2 cellular contexts compared by ENCODE assay signal in the genomic region with DNA sequence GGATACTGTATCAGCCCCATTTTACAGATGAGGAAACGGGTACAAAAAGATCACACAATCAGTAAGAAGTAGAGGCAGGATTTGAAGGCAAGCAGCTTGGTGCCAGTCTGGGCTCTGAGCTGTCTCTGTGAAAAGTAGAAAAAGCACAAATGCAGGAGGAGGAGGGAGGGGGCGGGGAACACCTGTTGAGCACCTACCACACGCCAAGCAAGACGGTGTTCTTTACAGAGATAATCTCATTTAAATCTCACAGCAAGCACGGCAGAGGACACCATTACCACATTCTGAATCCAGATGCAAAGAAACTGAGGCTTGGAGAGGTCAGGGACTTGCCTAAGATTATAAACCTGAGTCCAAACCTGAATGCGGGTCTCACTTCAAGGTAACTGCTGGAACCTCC.
TF ChIP-seq lines count a peak whose summit lies in the region.

No MANE protein-coding gene starts in this region.

TF ChIP-seq in IMR-90, 13 proteins besides CTCF, POLR2A, EP300 and RAD21:
- no peak for TF ChIP-seq CHD1 (IDR thresholded peaks at IDR 0.05; ENCODE audit: low read depth, low read length)
- TF ChIP-seq BHLHE40 (IDR thresholded peaks at IDR 0.05; ENCODE audit: low read depth, low read length) = no peak
- no peak for TF ChIP-seq SMC3 (IDR thresholded peaks at IDR 0.05; ENCODE audit: low read depth, low read length)
- TF ChIP-seq RCOR1 (IDR thresholded peaks at IDR 0.05; ENCODE audit: insufficient replicate concordance, low read length) = no peak
- no peak for TF ChIP-seq FOS (IDR thresholded peaks at IDR 0.05; ENCODE audit: low read depth, low read length)

TF ChIP-seq in H1, 55 proteins besides CTCF, POLR2A, EP300 and RAD21:
- no peak for TF ChIP-seq TCF12 (IDR thresholded peaks at IDR 0.05; ENCODE audit: low read depth, low read length)
- TF ChIP-seq HDAC2 (IDR thresholded peaks at IDR 0.05; ENCODE audit: borderline replicate concordance in 1 of 2, low read depth in 2 of 2, low read length in 2 of 2) = no peak
- TF ChIP-seq, protein P1, sequence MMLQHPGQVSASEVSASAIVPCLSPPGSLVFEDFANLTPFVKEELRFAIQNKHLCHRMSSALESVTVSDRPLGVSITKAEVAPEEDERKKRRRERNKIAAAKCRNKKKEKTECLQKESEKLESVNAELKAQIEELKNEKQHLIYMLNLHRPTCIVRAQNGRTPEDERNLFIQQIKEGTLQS (IDR thresholded peaks at IDR 0.05; ENCODE audit: insufficient read depth, low read depth, low read length) = no peak
- TF ChIP-seq, protein P2, sequence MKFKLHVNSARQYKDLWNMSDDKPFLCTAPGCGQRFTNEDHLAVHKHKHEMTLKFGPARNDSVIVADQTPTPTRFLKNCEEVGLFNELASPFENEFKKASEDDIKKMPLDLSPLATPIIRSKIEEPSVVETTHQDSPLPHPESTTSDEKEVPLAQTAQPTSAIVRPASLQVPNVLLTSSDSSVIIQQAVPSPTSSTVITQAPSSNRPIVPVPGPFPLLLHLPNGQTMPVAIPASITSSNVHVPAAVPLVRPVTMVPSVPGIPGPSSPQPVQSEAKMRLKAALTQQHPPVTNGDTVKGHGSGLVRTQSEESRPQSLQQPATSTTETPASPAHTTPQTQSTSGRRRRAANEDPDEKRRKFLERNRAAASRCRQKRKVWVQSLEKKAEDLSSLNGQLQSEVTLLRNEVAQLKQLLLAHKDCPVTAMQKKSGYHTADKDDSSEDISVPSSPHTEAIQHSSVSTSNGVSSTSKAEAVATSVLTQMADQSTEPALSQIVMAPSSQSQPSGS (IDR thresholded peaks at IDR 0.05; ENCODE audit: low read length) = no peak
- TF ChIP-seq, protein P3, sequence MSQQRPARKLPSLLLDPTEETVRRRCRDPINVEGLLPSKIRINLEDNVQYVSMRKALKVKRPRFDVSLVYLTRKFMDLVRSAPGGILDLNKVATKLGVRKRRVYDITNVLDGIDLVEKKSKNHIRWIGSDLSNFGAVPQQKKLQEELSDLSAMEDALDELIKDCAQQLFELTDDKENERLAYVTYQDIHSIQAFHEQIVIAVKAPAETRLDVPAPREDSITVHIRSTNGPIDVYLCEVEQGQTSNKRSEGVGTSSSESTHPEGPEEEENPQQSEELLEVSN (IDR thresholded peaks at IDR 0.05) = no peak
- no peak for TF ChIP-seq SP4 (IDR thresholded peaks at IDR 0.05; ENCODE audit: low read length)
- TF ChIP-seq TEAD4 (IDR thresholded peaks at IDR 0.05; ENCODE audit: low read depth, low read length) = no peak
- TF ChIP-seq NANOG (IDR thresholded peaks at IDR 0.05; ENCODE audit: insufficient read depth, low read depth, low read length, poor library complexity, severe bottlenecking) = no peak
- TF ChIP-seq SUZ12 (IDR thresholded peaks at IDR 0.05; ENCODE audit: low read length) = no peak
- TF ChIP-seq, protein P4, sequence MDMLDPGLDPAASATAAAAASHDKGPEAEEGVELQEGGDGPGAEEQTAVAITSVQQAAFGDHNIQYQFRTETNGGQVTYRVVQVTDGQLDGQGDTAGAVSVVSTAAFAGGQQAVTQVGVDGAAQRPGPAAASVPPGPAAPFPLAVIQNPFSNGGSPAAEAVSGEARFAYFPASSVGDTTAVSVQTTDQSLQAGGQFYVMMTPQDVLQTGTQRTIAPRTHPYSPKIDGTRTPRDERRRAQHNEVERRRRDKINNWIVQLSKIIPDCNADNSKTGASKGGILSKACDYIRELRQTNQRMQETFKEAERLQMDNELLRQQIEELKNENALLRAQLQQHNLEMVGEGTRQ (IDR thresholded peaks at IDR 0.05; ENCODE audit: low read length) = no peak
- no peak for TF ChIP-seq YY1 (IDR thresholded peaks at IDR 0.05; ENCODE audit: low read depth, low read length)
- TF ChIP-seq HDAC6 (IDR thresholded peaks at IDR 0.05; ENCODE audit: low read depth, low read length) = no peak
- no peak for TF ChIP-seq SP1 (IDR thresholded peaks at IDR 0.05; ENCODE audit: low read depth, low read length)
- no peak for TF ChIP-seq SIN3A (conservative IDR thresholded peaks at IDR 0.05 in 1 of 2, IDR thresholded peaks at IDR 0.05 in 1 of 2; ENCODE audit: low read depth in 1 of 2, low read length in 2 of 2)
- TF ChIP-seq ZNF274 (IDR thresholded peaks at IDR 0.05; ENCODE audit: borderline replicate concordance, extremely low read depth, low read length) = no peak
- no peak for TF ChIP-seq CBX5 (IDR thresholded peaks at IDR 0.05; ENCODE audit: low read depth, low read length)
- TF ChIP-seq RBBP5 (IDR thresholded peaks at IDR 0.05; ENCODE audit: borderline replicate concordance, low read depth, low read length) = no peak
- TF ChIP-seq SAP30 (IDR thresholded peaks at IDR 0.05; ENCODE audit: insufficient read depth, insufficient replicate concordance, low read length) = no peak
- TF ChIP-seq, protein P5, sequence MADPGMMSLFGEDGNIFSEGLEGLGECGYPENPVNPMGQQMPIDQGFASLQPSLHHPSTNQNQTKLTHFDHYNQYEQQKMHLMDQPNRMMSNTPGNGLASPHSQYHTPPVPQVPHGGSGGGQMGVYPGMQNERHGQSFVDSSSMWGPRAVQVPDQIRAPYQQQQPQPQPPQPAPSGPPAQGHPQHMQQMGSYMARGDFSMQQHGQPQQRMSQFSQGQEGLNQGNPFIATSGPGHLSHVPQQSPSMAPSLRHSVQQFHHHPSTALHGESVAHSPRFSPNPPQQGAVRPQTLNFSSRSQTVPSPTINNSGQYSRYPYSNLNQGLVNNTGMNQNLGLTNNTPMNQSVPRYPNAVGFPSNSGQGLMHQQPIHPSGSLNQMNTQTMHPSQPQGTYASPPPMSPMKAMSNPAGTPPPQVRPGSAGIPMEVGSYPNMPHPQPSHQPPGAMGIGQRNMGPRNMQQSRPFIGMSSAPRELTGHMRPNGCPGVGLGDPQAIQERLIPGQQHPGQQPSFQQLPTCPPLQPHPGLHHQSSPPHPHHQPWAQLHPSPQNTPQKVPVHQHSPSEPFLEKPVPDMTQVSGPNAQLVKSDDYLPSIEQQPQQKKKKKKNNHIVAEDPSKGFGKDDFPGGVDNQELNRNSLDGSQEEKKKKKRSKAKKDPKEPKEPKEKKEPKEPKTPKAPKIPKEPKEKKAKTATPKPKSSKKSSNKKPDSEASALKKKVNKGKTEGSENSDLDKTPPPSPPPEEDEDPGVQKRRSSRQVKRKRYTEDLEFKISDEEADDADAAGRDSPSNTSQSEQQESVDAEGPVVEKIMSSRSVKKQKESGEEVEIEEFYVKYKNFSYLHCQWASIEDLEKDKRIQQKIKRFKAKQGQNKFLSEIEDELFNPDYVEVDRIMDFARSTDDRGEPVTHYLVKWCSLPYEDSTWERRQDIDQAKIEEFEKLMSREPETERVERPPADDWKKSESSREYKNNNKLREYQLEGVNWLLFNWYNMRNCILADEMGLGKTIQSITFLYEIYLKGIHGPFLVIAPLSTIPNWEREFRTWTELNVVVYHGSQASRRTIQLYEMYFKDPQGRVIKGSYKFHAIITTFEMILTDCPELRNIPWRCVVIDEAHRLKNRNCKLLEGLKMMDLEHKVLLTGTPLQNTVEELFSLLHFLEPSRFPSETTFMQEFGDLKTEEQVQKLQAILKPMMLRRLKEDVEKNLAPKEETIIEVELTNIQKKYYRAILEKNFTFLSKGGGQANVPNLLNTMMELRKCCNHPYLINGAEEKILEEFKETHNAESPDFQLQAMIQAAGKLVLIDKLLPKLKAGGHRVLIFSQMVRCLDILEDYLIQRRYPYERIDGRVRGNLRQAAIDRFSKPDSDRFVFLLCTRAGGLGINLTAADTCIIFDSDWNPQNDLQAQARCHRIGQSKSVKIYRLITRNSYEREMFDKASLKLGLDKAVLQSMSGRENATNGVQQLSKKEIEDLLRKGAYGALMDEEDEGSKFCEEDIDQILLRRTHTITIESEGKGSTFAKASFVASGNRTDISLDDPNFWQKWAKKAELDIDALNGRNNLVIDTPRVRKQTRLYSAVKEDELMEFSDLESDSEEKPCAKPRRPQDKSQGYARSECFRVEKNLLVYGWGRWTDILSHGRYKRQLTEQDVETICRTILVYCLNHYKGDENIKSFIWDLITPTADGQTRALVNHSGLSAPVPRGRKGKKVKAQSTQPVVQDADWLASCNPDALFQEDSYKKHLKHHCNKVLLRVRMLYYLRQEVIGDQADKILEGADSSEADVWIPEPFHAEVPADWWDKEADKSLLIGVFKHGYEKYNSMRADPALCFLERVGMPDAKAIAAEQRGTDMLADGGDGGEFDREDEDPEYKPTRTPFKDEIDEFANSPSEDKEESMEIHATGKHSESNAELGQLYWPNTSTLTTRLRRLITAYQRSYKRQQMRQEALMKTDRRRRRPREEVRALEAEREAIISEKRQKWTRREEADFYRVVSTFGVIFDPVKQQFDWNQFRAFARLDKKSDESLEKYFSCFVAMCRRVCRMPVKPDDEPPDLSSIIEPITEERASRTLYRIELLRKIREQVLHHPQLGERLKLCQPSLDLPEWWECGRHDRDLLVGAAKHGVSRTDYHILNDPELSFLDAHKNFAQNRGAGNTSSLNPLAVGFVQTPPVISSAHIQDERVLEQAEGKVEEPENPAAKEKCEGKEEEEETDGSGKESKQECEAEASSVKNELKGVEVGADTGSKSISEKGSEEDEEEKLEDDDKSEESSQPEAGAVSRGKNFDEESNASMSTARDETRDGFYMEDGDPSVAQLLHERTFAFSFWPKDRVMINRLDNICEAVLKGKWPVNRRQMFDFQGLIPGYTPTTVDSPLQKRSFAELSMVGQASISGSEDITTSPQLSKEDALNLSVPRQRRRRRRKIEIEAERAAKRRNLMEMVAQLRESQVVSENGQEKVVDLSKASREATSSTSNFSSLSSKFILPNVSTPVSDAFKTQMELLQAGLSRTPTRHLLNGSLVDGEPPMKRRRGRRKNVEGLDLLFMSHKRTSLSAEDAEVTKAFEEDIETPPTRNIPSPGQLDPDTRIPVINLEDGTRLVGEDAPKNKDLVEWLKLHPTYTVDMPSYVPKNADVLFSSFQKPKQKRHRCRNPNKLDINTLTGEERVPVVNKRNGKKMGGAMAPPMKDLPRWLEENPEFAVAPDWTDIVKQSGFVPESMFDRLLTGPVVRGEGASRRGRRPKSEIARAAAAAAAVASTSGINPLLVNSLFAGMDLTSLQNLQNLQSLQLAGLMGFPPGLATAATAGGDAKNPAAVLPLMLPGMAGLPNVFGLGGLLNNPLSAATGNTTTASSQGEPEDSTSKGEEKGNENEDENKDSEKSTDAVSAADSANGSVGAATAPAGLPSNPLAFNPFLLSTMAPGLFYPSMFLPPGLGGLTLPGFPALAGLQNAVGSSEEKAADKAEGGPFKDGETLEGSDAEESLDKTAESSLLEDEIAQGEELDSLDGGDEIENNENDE (IDR thresholded peaks at IDR 0.05; ENCODE audit: insufficient replicate concordance, low read length) = no peak
